ENCODE assay signal across 18 cellular contexts in the genomic region with DNA sequence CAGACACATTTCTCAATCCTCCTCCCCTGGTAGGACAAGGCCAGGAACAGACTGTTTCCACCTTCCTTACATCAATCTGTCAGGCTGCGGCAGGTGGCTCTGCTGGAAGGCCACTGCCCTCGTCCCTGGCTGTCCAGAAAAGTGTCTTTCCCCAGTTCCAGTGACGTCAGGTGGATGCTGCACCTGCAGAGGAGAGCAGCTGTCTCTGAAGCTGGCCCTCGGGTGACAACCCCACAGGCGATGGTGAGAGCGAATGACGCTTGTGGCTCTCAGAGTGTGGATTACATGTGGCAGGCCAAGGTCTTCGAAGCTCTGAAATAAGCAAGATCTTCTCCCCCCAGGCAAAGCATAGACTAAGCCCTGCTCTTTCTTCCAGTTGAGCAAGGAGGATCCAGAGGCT.
A peak's percentile ranks its signal among the peaks of the same experiment; 100 is the strongest.
DNase-seq lines count a peak whose midpoint lies in the region; ATAC-seq, FAIRE-seq and TF ChIP-seq lines count a peak whose summit lies in the region.
"Had no signal": no experiment of that assay in that cellular context is flagged by ENCODE, and none has a peak within 500 bp of the region (broad histone marks: within the 10 kb centered on the region; RNA-seq: fewer than 3 reads in every experiment).

No MANE protein-coding gene starts in this region.

- H3K18ac ChIP-seq in neuronal stem cell (ENCODE audit: low read length): no peak overlapping the region

- H3K4me3 ChIP-seq in HepG2 (replicated peaks in 1 of 3; ENCODE audit: insufficient read depth in 1 of 3, low read depth in 2 of 3, low read length in 3 of 3) (no peak overlapping the region), right lobe of liver (no peak overlapping the region), neuronal stem cell (ENCODE audit: low read length in 2 of 2) (no peak overlapping the region)
- H3K4me3 ChIP-seq: Peyer's patch had no signal

- H3K23ac ChIP-seq in neuronal stem cell (ENCODE audit: low read depth, low read length, poor library complexity): no peak overlapping the region

- no peak overlapping the region for H2AK5ac ChIP-seq in neuronal stem cell (ENCODE audit: low read depth, low read length)

- no peak overlapping the region for H3K4ac ChIP-seq in neuronal stem cell (ENCODE audit: low read length)

- ATAC-seq in HepG2: no peak
- no peak for ATAC-seq in right lobe of liver

- TF ChIP-seq CTCF in HepG2 (CRISPR knock-in tag; IDR thresholded peaks at IDR 0.05) (no peak), right lobe of liver (IDR thresholded peaks at IDR 0.05) (no peak)

- peaks cover 16 to 58% of the 10 kb centered on the region in 2 experiments; a peak in 4 of 5 replicates for H3K27me3 ChIP-seq in HepG2 (ENCODE audit: control insufficient read depth in 1 of 2, insufficient read depth in 2 of 2, low read length in 2 of 2)
- peaks cover 0 to 6% of the 10 kb centered on the region in 2 donors for H3K27me3 ChIP-seq in right lobe of liver
- peaks cover 0 to 42% (median 18%) of the 10 kb centered on the region in 3 experiments for H3K27me3 ChIP-seq in neuronal stem cell (ENCODE audit: control insufficient read depth in 3 of 3, insufficient read depth in 3 of 3, low read depth in 1 of 3, low read length in 3 of 3)

- no peak overlapping the region for H4K91ac ChIP-seq in neuronal stem cell (ENCODE audit: low read depth, low read length, poor library complexity)

- H3K9me3 ChIP-seq in HepG2 (ENCODE audit: low read length) (no peaks in the 10 kb centered on the region), right lobe of liver (no peaks in the 10 kb centered on the region), neuronal stem cell (replicated peaks in 1 of 2; ENCODE audit: control insufficient read depth in 2 of 2, insufficient read depth in 1 of 2, low read depth in 1 of 2, low read length in 2 of 2) (no peaks in the 10 kb centered on the region)
- H3K9me3 ChIP-seq: Peyer's patch had no signal

- H3K9ac ChIP-seq in HepG2 (ENCODE audit: insufficient read depth, low read depth, low read length) (no peak overlapping the region), neuronal stem cell (ENCODE audit: low read depth, low read length, poor library complexity) (no peak overlapping the region)

- in situ Hi-C loops in HepG2 (cut with HindIII; ENCODE audit: extremely low pct_ligation_motif_present, low pct_unique_long_range_greater_than_20kb): no loop called here

- WGBS in HepG2 (ENCODE audit: low lambda C conversion rate): 21% methylated on average over 4 of the region's 8 CpGs
- WGBS in right lobe of liver (ENCODE audit: insufficient coverage, low coverage, low lambda C conversion rate, missing lambda C conversion rate): 100% methylated on average over 1 of the region's 8 CpGs
- WGBS in neuronal stem cell (ENCODE audit: extremely low coverage in 2 of 2, insufficient read length in 2 of 2, insufficient replicate concordance in 1 of 2), 2 donors: no CpG with 5 or more reads among the region's 8 CpGs

- H3K79me2 ChIP-seq in HepG2 (ENCODE audit: insufficient read depth, low read length): no peaks in the 10 kb centered on the region

- no peak overlapping the region for H2BK5ac ChIP-seq in neuronal stem cell (ENCODE audit: low read length)

- TF ChIP-seq RAD21 in HepG2 (CRISPR knock-in tag; IDR thresholded peaks at IDR 0.05): no peak

- H4K8ac ChIP-seq in neuronal stem cell (ENCODE audit: low read depth, low read length): no peak overlapping the region

- no peak for TF ChIP-seq POLR2A in HepG2 (IDR thresholded peaks at IDR 0.05; ENCODE audit: insufficient read depth in 1 of 2, low read depth in 2 of 2, low read length in 2 of 2)
- no peak for TF ChIP-seq POLR2A in right lobe of liver (IDR thresholded peaks at IDR 0.05)

- no peak overlapping the region for H3K14ac ChIP-seq in neuronal stem cell (ENCODE audit: low read length)

- intact Hi-C loops in HepG2 (cut with micrococcal nuclease; ENCODE audit: unreplicated experiment): no loop called here
- intact Hi-C loops in right lobe of liver (cut with DNase I): no loop called here

- H4K20me1 ChIP-seq in HepG2 (ENCODE audit: insufficient read depth, low read length): no peaks in the 10 kb centered on the region

- peak overlapping the region; percentile 35 for H2BK12ac ChIP-seq in neuronal stem cell (ENCODE audit: low read length)

- no peak overlapping the region for H2BK120ac ChIP-seq in neuronal stem cell (ENCODE audit: low read depth, low read length)

- no peak for FAIRE-seq in HepG2 (lab: Jason Lieb, UNC)
- FAIRE-seq: D721Med, G401.6 had no signal

- H3K4me1 ChIP-seq in HepG2 (ENCODE audit: insufficient read depth, low read length): no peaks in the 10 kb centered on the region
- no peaks in the 10 kb centered on the region for H3K4me1 ChIP-seq in right lobe of liver
- H3K4me1 ChIP-seq in neuronal stem cell (ENCODE audit: control insufficient read depth in 2 of 2, insufficient read depth in 1 of 2, low read depth in 1 of 2, low read length in 2 of 2): peaks cover 0 to 22% of the 10 kb centered on the region in 2 donors

- peaks cover 2% of the 10 kb centered on the region for H3K79me1 ChIP-seq in neuronal stem cell (ENCODE audit: low read depth, low read length)

- DNase-seq in HepG2 (ENCODE audit: low spot score) (no peak), right lobe of liver (no peak), NCI-H146 treated with DMSO at 0.1 percent for 48 hours (lab: John Stamatoyannopoulos, UW; ENCODE audit: unreplicated experiment) (peak; percentile 30), neuronal stem cell (ENCODE audit: low spot score) (no peak), LoVo (ENCODE audit: low spot score) (no peak), activated gamma-delta T cell treated with Interleukin-2 at 50 U/mL for 16 hours (no peak)
- no peak for DNase-seq in effector CD4-positive, alpha-beta T cell
- DNase-seq: GOT3, KBM-7, MM.1S, NCI-H1694 treated with DMSO at 0.1 percent for 48 hours, NCI-H2081, NCI-H2227 treated with DMSO at 0.1 percent for 48 hours, NCI-H526 treated with DMSO at 0.1 percent for 48 hours, OCI-M1, Peyer's patch had no signal

- CTCF ChIA-PET in HepG2 (lab: Yijun Ruan, JAX; ENCODE audit: low intra/inter-chr PET ratio, low total read pairs): no interaction called here

- no peak overlapping the region for H3K4me2 ChIP-seq in HepG2 (ENCODE audit: low read depth, low read length)
- H3K4me2 ChIP-seq in neuronal stem cell (ENCODE audit: insufficient read depth, low read length, poor library complexity, severe bottlenecking): no peak overlapping the region

- no peak for TF ChIP-seq EP300 in HepG2 (IDR thresholded peaks at IDR 0.05; ENCODE audit: low read depth in 2 of 2, low read length in 2 of 2)
- no peak for TF ChIP-seq EP300 in HepG2 (CRISPR knock-in tag; IDR thresholded peaks at IDR 0.05; ENCODE audit: borderline replicate concordance)

- POLR2A ChIA-PET in HepG2 (lab: Yijun Ruan, JAX): no interaction called here

- H2AFZ ChIP-seq in HepG2 (ENCODE audit: low read length) (no peak overlapping the region), neuronal stem cell (ENCODE audit: low read length) (no peak overlapping the region)

- no TSS peak for BruUV-seq in HepG2 (replicated peaks; lab: Mats Ljungman, UMichigan)

- H3K27ac ChIP-seq in HepG2 (ENCODE audit: extremely low read length, insufficient read depth, low read length) (no peak overlapping the region), right lobe of liver (no peak overlapping the region), neuronal stem cell (replicated peaks; ENCODE audit: low read length) (no peak overlapping the region)
- H3K27ac ChIP-seq: Peyer's patch had no signal

- peak overlapping the region; percentile 38 for H2BK15ac ChIP-seq in neuronal stem cell (ENCODE audit: low read length)

- no peaks in the 10 kb centered on the region for H3K36me3 ChIP-seq in HepG2 (replicated peaks in 1 of 2; ENCODE audit: control insufficient read depth in 1 of 2, insufficient read depth in 2 of 2, low read length in 2 of 2)
- no peaks in the 10 kb centered on the region for H3K36me3 ChIP-seq in right lobe of liver
- H3K36me3 ChIP-seq in neuronal stem cell (replicated peaks in 1 of 2; ENCODE audit: control insufficient read depth in 2 of 2, insufficient read depth in 2 of 2, low read length in 2 of 2): no peaks in the 10 kb centered on the region
- H3K36me3 ChIP-seq: Peyer's patch had no signal

TF ChIP-seq in HepG2, 621 proteins besides CTCF, POLR2A, EP300 and RAD21:
- TF ChIP-seq ZNF484 (CRISPR knock-in tag; IDR thresholded peaks at IDR 0.05; ENCODE audit: borderline replicate concordance, low read depth): no peak
- TF ChIP-seq, protein P1, sequence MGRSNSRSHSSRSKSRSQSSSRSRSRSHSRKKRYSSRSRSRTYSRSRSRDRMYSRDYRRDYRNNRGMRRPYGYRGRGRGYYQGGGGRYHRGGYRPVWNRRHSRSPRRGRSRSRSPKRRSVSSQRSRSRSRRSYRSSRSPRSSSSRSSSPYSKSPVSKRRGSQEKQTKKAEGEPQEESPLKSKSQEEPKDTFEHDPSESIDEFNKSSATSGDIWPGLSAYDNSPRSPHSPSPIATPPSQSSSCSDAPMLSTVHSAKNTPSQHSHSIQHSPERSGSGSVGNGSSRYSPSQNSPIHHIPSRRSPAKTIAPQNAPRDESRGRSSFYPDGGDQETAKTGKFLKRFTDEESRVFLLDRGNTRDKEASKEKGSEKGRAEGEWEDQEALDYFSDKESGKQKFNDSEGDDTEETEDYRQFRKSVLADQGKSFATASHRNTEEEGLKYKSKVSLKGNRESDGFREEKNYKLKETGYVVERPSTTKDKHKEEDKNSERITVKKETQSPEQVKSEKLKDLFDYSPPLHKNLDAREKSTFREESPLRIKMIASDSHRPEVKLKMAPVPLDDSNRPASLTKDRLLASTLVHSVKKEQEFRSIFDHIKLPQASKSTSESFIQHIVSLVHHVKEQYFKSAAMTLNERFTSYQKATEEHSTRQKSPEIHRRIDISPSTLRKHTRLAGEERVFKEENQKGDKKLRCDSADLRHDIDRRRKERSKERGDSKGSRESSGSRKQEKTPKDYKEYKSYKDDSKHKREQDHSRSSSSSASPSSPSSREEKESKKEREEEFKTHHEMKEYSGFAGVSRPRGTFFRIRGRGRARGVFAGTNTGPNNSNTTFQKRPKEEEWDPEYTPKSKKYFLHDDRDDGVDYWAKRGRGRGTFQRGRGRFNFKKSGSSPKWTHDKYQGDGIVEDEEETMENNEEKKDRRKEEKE (IDR thresholded peaks at IDR 0.05): no peak
- no peak for TF ChIP-seq PAWR (CRISPR knock-in tag; IDR thresholded peaks at IDR 0.05; ENCODE audit: borderline replicate concordance)
- TF ChIP-seq CREB1 (IDR thresholded peaks at IDR 0.05): peak; percentile 81
- TF ChIP-seq CREB1 (CRISPR knock-in tag; IDR thresholded peaks at IDR 0.05): no peak
- no peak for TF ChIP-seq ZNF124 (CRISPR knock-in tag; IDR thresholded peaks at IDR 0.05)
- no peak for TF ChIP-seq ZNF549 (CRISPR knock-in tag; IDR thresholded peaks at IDR 0.05)
